In genomic region chr16:58444265-58444664, GRCh38 we compare ENCODE assay signal across 28 cellular contexts. TPM values are rescaled to one million over a fixed set of nuclear protein-coding genes. Genes with fewer than 3 reads are reported as not detected.
"Had no signal": no experiment of that assay in that cellular context is flagged by ENCODE, and none has a peak within 500 bp of the region (broad histone marks: within the 10 kb centered on the region; RNA-seq: fewer than 3 reads in every experiment).

No MANE protein-coding gene starts in this region.

- H3K9me3 ChIP-seq: adrenal gland, gastroesophageal sphincter, heart right ventricle had no signal

- H3K27me3 ChIP-seq: adrenal gland, heart right ventricle had no signal

- H3K79me2 ChIP-seq: hepatocyte had no signal

- H3K4me2 ChIP-seq: hepatocyte had no signal

- H3K27ac ChIP-seq: brain microvascular endothelial cell, gastroesophageal sphincter, heart right ventricle, hepatocyte, WERI-Rb-1 had no signal

- H3K4me3 ChIP-seq: adrenal gland, gastroesophageal sphincter, heart right ventricle, hepatocyte had no signal

- H2AFZ ChIP-seq: hepatocyte had no signal

- DNase-seq: activated B cell treated with CpG ODN at 0.5 μM for 24 hours; activated CD4-positive, alpha-beta memory T cell treated with anti-CD3 and anti-CD28 coated beads for 36 hours; activated CD4-positive, alpha-beta T cell treated with anti-CD3 and anti-CD28 coated beads for 36 hours; activated CD4-positive, alpha-beta T cell treated with anti-CD3 and anti-CD28 coated beads, Interleukin-2, amount 10 ng/mL, durations not matched to agents 24 days and 14 days; activated CD8-positive, alpha-beta memory T cell treated with anti-CD3 and anti-CD28 coated beads, Interleukin-2, amount 10 ng/mL, durations not matched to agents 7 days and 5 days; activated CD8-positive, alpha-beta memory T cell treated with anti-CD3 and anti-CD28 coated beads, Interleukin-2, amount 50 U/mL, for 4 hours; activated CD8-positive, alpha-beta T cell treated with anti-CD3 and anti-CD28 coated beads, Interleukin-2, amount 10 ng/mL, durations not matched to agents 7 days and 5 days; activated effector memory CD4-positive, alpha-beta T cell treated with anti-CD3 and anti-CD28 coated beads, Interleukin-2, amount 50 U/mL, for 16 hours; activated naive CD4-positive, alpha-beta T cell treated with anti-CD3 and anti-CD28 coated beads for 36 hours; activated naive CD8-positive, alpha-beta T cell treated with anti-CD3 and anti-CD28 coated beads for 36 hours; activated naive CD8-positive, alpha-beta T cell treated with anti-CD3 and anti-CD28 coated beads, Interleukin-2, amount 50 U/mL, for 24 hours; activated T-cell treated with anti-CD3 and anti-CD28 coated beads, Interleukin-2, amount 50 U/mL, for 1 hour; activated T-cell treated with anti-CD3 and anti-CD28 coated beads, Interleukin-2, amount 50 U/mL, for 48 hours; adrenal gland; brain microvascular endothelial cell; cortex of kidney; dermis blood vessel endothelial cell; effector CD4-positive, alpha-beta T cell; effector memory CD8-positive, alpha-beta T cell; erythroblast; foreskin melanocyte; heart right ventricle; T-helper 1 cell; T-helper 17 cell; T1000; WERI-Rb-1 had no signal

- H3K4me1 ChIP-seq: gastroesophageal sphincter, heart right ventricle had no signal

- H3K36me3 ChIP-seq: adrenal gland, brain microvascular endothelial cell, gastroesophageal sphincter, heart right ventricle, WERI-Rb-1 had no signal

RNA-seq across cellular contexts. Expression of gene NDRG4, which starts 55.7 kb away (rescaled TPM):
- total RNA-seq: activated CD8-positive, alpha-beta T cell treated with anti-CD3 and anti-CD28 coated beads, Interleukin-2, amount 10 ng/mL, durations not matched to agents 7 days and 5 days had no signal
